ENCODE assay signal across 8 cellular contexts in genomic region chr1:165073402-165074007, GRCh38.
DNase-seq lines count a peak whose midpoint lies in the region; ATAC-seq, FAIRE-seq and TF ChIP-seq lines count a peak whose summit lies in the region.
"Had no signal": no experiment of that assay in that cellular context is flagged by ENCODE, and none has a peak within 500 bp of the region (broad histone marks: within the 10 kb centered on the region; RNA-seq: fewer than 3 reads in every experiment).

No MANE protein-coding gene starts in this region.

- DNase-seq in GM12891 (ENCODE audit: insufficient read length, low spot score) (peak; percentile 12), NCI-H2171 treated with DMSO at 0.1 percent for 48 hours (lab: John Stamatoyannopoulos, UW) (peak; percentile 72), astrocyte of the cerebellum (ENCODE audit: low read depth) (peak; percentile 45), iPS DF 19.7 (ENCODE audit: low read depth, low spot score) (peak; percentile 40), superior temporal gyrus (ENCODE audit: extremely low spot score) (peak; percentile 94), NK-92 (lab: John Stamatoyannopoulos, UW; ENCODE audit: unreplicated experiment) (no peak)

- peak; percentile 58 for ATAC-seq in HG02938 (IDR thresholded peaks at IDR 0.05; ENCODE audit: unreplicated experiment)
- ATAC-seq: activated T-cell treated with anti-CD3 and anti-CD28 coated beads, Interleukin-2, amount 50 U/mL, for 72 hours had no signal

- in situ Hi-C loops in astrocyte of the cerebellum (cut with HindIII; ENCODE audit: low sequenced_read_pairs), result no loop called here

- FAIRE-seq in GM12891 (lab: Jason Lieb, UNC), result no peak

- H3K4me3 ChIP-seq in astrocyte of the cerebellum (ENCODE audit: low read depth, low read length), result no peak overlapping the region

- no peak for TF ChIP-seq POLR2A in GM12891 (IDR thresholded peaks at IDR 0.05; ENCODE audit: low read depth, low read length)

- peak; percentile 74 for TF ChIP-seq CTCF in astrocyte of the cerebellum (IDR thresholded peaks at IDR 0.05; ENCODE audit: low read depth, low read length, missing control alignments)

TF ChIP-seq in GM12891, 5 proteins besides CTCF, POLR2A, EP300 and RAD21:
- no peak for TF ChIP-seq POLR2AphosphoS5 (IDR thresholded peaks at IDR 0.05; ENCODE audit: low read depth, low read length)
